20 cellular contexts compared by ENCODE assay signal in genomic region chr1:225873281-225873850, GRCh38. TPM values are rescaled to one million over a fixed set of nuclear protein-coding genes. Genes with fewer than 3 reads are reported as not detected.
"Had no signal": no experiment of that assay in that cellular context is flagged by ENCODE, and none has a peak within 500 bp of the region (broad histone marks: within the 10 kb centered on the region; RNA-seq: fewer than 3 reads in every experiment).

No MANE protein-coding gene starts in this region.

- H3K4me3 Mint-ChIP-seq: brain, neural crest cell had no signal

- H3K9me3 ChIP-seq: left lung, ovary, testis had no signal

- FAIRE-seq: islet of Langerhans had no signal

- H3K27ac ChIP-seq: ovary, testis, VCaP had no signal

- H3K27me3 ChIP-seq: left lung, ovary, testis had no signal

- H3K27me3 Mint-ChIP-seq: brain had no signal

- DNase-seq: activated CD4-positive, alpha-beta T cell treated with anti-CD3 and anti-CD28 coated beads for 4 hours; activated CD8-positive, alpha-beta memory T cell treated with anti-CD3 and anti-CD28 coated beads for 24 hours; activated naive CD4-positive, alpha-beta T cell treated with anti-CD3 and anti-CD28 coated beads, Interleukin-2, amount 50 U/mL, for 16 hours; amygdala; cerebellar nuclear complex; foreskin melanocyte; head of caudate nucleus; left lung; mesenchymal stem cell; ovary; stimulated activated CD4-positive, alpha-beta T cell treated with anti-CD3 and anti-CD28 coated beads, Interleukin-2, amount 100 ng/mL, for 48 hours; stimulated activated naive CD8-positive, alpha-beta T cell treated with anti-CD3 and anti-CD28 coated beads, Interleukin-15, Interleukin-2, amounts not matched to agents 100 U/mL and 50 U/mL, for 24 hours; T1000; testis had no signal

- H3K27ac Mint-ChIP-seq: activated T-helper 2 cell treated with anti-CD3 and anti-CD28 coated beads, Interferon-gamma antibody, Interleukin-2, Interleukin-4, amounts not matched to agents 10 μg/mL and 5 μg/mL and 100 μg/mL, durations not matched to agents 14 hours and 24 hours and 36 hours; brain had no signal

- H3K4me3 ChIP-seq: left lung, ovary, testis had no signal

- ATAC-seq: left lung; stimulated activated naive CD8-positive, alpha-beta T cell treated with anti-CD3 and anti-CD28 coated beads, Interleukin-15, Interleukin-2, amounts not matched to agents 100 U/mL and 50 U/mL, for 24 hours had no signal

- H3K9me3 Mint-ChIP-seq: activated T-helper 2 cell treated with anti-CD3 and anti-CD28 coated beads, Interferon-gamma antibody, Interleukin-2, Interleukin-4, amounts not matched to agents 10 μg/mL and 5 μg/mL and 100 μg/mL, durations not matched to agents 14 hours and 24 hours and 36 hours; brain; neural crest cell had no signal

RNA-seq across cellular contexts. Expression of gene LEFTY1, which starts 15.6 kb away (rescaled TPM):
- total RNA-seq: activated T-helper 2 cell treated with anti-CD3 and anti-CD28 coated beads, Interferon-gamma antibody, Interleukin-2, Interleukin-4, amounts not matched to agents 10 μg/mL and 5 μg/mL and 100 μg/mL, durations not matched to agents 14 hours and 24 hours and 36 hours; dermis microvascular lymphatic vessel endothelial cell had no signal
